Comparison of ENCODE assay signal across 8 cellular contexts in genomic region chr16:50368410-50369132, GRCh38.
DNase-seq lines count a peak whose midpoint lies in the region; ATAC-seq lines count a peak whose summit lies in the region.

BRD7 (minus strand) TSS chr16:50368988; CDS start chr16:50368774, 214 bp downstream.

- ATAC-seq in HG02763 (IDR thresholded peaks at IDR 0.05; ENCODE audit: unreplicated experiment): peak; percentile 75

- DNase-seq in NCI-H345 (lab: John Stamatoyannopoulos, UW): peak; percentile 45
- DNase-seq in NCI-H345 treated with DMSO at 0.1 percent for 48 hours (lab: John Stamatoyannopoulos, UW; ENCODE audit: unreplicated experiment): no peak
- peak; percentile 73 for DNase-seq in NCI-H2171 (lab: John Stamatoyannopoulos, UW)
- peak; percentile 47 to 49 for DNase-seq in activated CD4-positive, alpha-beta T cell treated with anti-CD3 and anti-CD28 coated beads, Interleukin-2, amount 50 U/mL, for 4 hours
- peak; percentile 54 for DNase-seq in effector CD4-positive, alpha-beta T cell
- DNase-seq in medulla oblongata (ENCODE audit: extremely low spot score): peak; percentile 69
- peak; percentile 44 to 53 (median 46) for DNase-seq in stimulated activated CD4-positive, alpha-beta T cell treated with anti-CD3 and anti-CD28 coated beads, TNF-alpha, amount 100 ng/mL, for 48 hours (ENCODE audit: low read depth in 3 of 3)
